ENCODE assay signal across 33 cellular contexts in genomic region chr2:120180066-120180465, GRCh38. TPM values are rescaled to one million over a fixed set of nuclear protein-coding genes. Genes with fewer than 3 reads are reported as not detected.
DNase-seq lines count a peak whose midpoint lies in the region; ATAC-seq and TF ChIP-seq lines count a peak whose summit lies in the region.
"Had no signal": no experiment of that assay in that cellular context is flagged by ENCODE, and none has a peak within 500 bp of the region (broad histone marks: within the 10 kb centered on the region; RNA-seq: fewer than 3 reads in every experiment).

No MANE protein-coding gene starts in this region.

- peaks cover 24 to 67% of the 10 kb centered on the region in 2 donors for H3K4me1 ChIP-seq in naive thymus-derived CD4-positive, alpha-beta T cell (ENCODE audit: control insufficient read depth in 2 of 2, insufficient read depth in 2 of 2, low read length in 2 of 2)
- H3K4me1 ChIP-seq: Caco-2, uterus had no signal

- no peak for ATAC-seq in natural killer cell
- no peak for ATAC-seq in natural killer cell treated with Interleukin-12 subunit alpha and Interleukin-12 subunit beta and Interleukin-15 and Interleukin-18, amount 100 ng/mL, for 72 hours
- no peak for ATAC-seq in naive thymus-derived CD4-positive, alpha-beta T cell
- no peak for ATAC-seq in HG03139 (IDR thresholded peaks at IDR 0.05; ENCODE audit: unreplicated experiment)
- ATAC-seq: activated CD8-positive, alpha-beta T cell treated with anti-CD3 and anti-CD28 coated beads, Interleukin-2, amount 10 ng/mL, durations not matched to agents 7 days and 5 days; gastrocnemius medialis; mucosa of descending colon; right cardiac atrium; Right ventricle myocardium inferior; SK-N-SH treated with all-trans-retinoic acid at 6 μM for 48 hours; stimulated activated naive CD8-positive, alpha-beta T cell treated with anti-CD3 and anti-CD28 coated beads, Interleukin-15, amount 100 ng/mL, for 72 hours had no signal

- H3K4me1 Mint-ChIP-seq in natural killer cell: peaks cover 45 to 61% of the 10 kb centered on the region in 2 donors
- peaks cover 36 to 52% of the 10 kb centered on the region in 2 donors for H3K4me1 Mint-ChIP-seq in natural killer cell treated with Interleukin-12 subunit alpha and Interleukin-12 subunit beta and Interleukin-15 and Interleukin-18, amount 100 ng/mL, for 72 hours (ENCODE audit: low read depth in 2 of 2)
- peaks cover 28 to 84% (median 73%) of the 10 kb centered on the region in 7 donors for H3K4me1 Mint-ChIP-seq in naive thymus-derived CD4-positive, alpha-beta T cell
- H3K4me1 Mint-ChIP-seq: neural crest cell had no signal

- H3K27ac ChIP-seq in naive thymus-derived CD4-positive, alpha-beta T cell (ENCODE audit: low read depth, low read length): no peak overlapping the region
- H3K27ac ChIP-seq: BLaER1, gastrocnemius medialis, PC-9, thoracic aorta, uterus had no signal

- H3K4me3 ChIP-seq in naive thymus-derived CD4-positive, alpha-beta T cell (ENCODE audit: low read length): no peak overlapping the region
- H3K4me3 ChIP-seq: BLaER1, gastrocnemius medialis, mucosa of descending colon, PC-9, smooth muscle cell, thoracic aorta, uterus had no signal

- no peak for DNase-seq in natural killer cell
- no peak for DNase-seq in natural killer cell treated with Interleukin-12 subunit alpha and Interleukin-12 subunit beta and Interleukin-15 and Interleukin-18, amount 100 ng/mL, for 72 hours (ENCODE audit: low spot score)
- DNase-seq in SK-N-DZ (ENCODE audit: low spot score): peak; percentile 33
- no peak for DNase-seq in naive thymus-derived CD4-positive, alpha-beta T cell
- no peak for DNase-seq in islet precursor cell
- no peak for DNase-seq in DMS 273 treated with DMSO at 0.1 percent for 48 hours (lab: John Stamatoyannopoulos, UW)
- DNase-seq: ACHN; activated CD4-positive, CD25-positive, alpha-beta regulatory T cell treated with anti-CD3 and anti-CD28 coated beads, Interleukin-2, amount 50 U/mL, for 72 hours; activated CD8-positive, alpha-beta T cell treated with anti-CD3 and anti-CD28 coated beads, Interleukin-2, amount 10 ng/mL, durations not matched to agents 7 days and 5 days; Caco-2; DMS79; gastrocnemius medialis; GDM1; HCEC 1CT; mucosa of descending colon; NCI-H1092; NCI-H187 treated with DMSO at 0.1 percent for 48 hours; NCI-H345; NCI-H69; PC-9; right cardiac atrium; stimulated activated CD4-positive, alpha-beta T cell treated with anti-CD3 and anti-CD28 coated beads, Interleukin-2, amount 100 ng/mL, for 24 hours; stimulated activated naive CD8-positive, alpha-beta T cell treated with anti-CD3 and anti-CD28 coated beads, Interleukin-15, amount 100 ng/mL, for 72 hours; uterus had no signal

- CTCF ChIA-PET in naive thymus-derived CD4-positive, alpha-beta T cell (lab: Charles Lee): no interaction called here

- H3K27ac Mint-ChIP-seq in natural killer cell: peak overlapping the region; percentile 9 to 63
- peak overlapping the region in 1 of 2 donors; percentile 34 for H3K27ac Mint-ChIP-seq in natural killer cell treated with Interleukin-12 subunit alpha and Interleukin-12 subunit beta and Interleukin-15 and Interleukin-18, amount 100 ng/mL, for 72 hours
- peak overlapping the region; percentile 24 to 97 (median 71) for H3K27ac Mint-ChIP-seq in naive thymus-derived CD4-positive, alpha-beta T cell
- H3K27ac Mint-ChIP-seq: activated CD8-positive, alpha-beta T cell treated with anti-CD3 and anti-CD28 coated beads, Interleukin-2, amount 10 ng/mL, durations not matched to agents 7 days and 5 days; T-helper 1 cell treated with Interleukin-12 subunit alpha and Interleukin-12 subunit beta and Interleukin-4 antibody, amounts not matched to agents 30 μg/mL and 1 μg/mL, for 36 hours had no signal

- peaks cover 2% of the 10 kb centered on the region for H3K36me3 Mint-ChIP-seq in natural killer cell
- peaks cover 7% of the 10 kb centered on the region for H3K36me3 Mint-ChIP-seq in natural killer cell treated with Interleukin-12 subunit alpha and Interleukin-12 subunit beta and Interleukin-15 and Interleukin-18, amount 100 ng/mL, for 72 hours
- H3K36me3 Mint-ChIP-seq in naive thymus-derived CD4-positive, alpha-beta T cell: peaks cover under 1 to 19% (median 9%) of the 10 kb centered on the region in 5 donors

- intact Hi-C loops in natural killer cell (cut with micrococcal nuclease): no loop called here
- intact Hi-C loops in naive thymus-derived CD4-positive, alpha-beta T cell (cut with micrococcal nuclease): no loop called here

- H3K27me3 ChIP-seq in naive thymus-derived CD4-positive, alpha-beta T cell (ENCODE audit: control insufficient read depth in 2 of 2, insufficient read depth in 2 of 2, low read length in 2 of 2): no peaks in the 10 kb centered on the region
- H3K27me3 ChIP-seq: BLaER1, gastrocnemius medialis, uterus had no signal

- POLR2A ChIA-PET in naive thymus-derived CD4-positive, alpha-beta T cell (lab: Charles Lee): interaction anchor here (0.8 to 1.4 kb wide), 2 partner anchors 44 to 51 kb away, joined by 4 read pairs; no protein-coding TSS in a partner anchor

- H3K27me3 Mint-ChIP-seq in natural killer cell (ENCODE audit: low read depth in 2 of 2): peaks cover under 1 to 2% of the 10 kb centered on the region in 2 donors
- H3K27me3 Mint-ChIP-seq in natural killer cell treated with Interleukin-12 subunit alpha and Interleukin-12 subunit beta and Interleukin-15 and Interleukin-18, amount 100 ng/mL, for 72 hours: peaks cover 0 to under 1% of the 10 kb centered on the region in 2 donors
- H3K27me3 Mint-ChIP-seq in naive thymus-derived CD4-positive, alpha-beta T cell: no peaks in the 10 kb centered on the region
- H3K27me3 Mint-ChIP-seq: activated naive CD4-positive, alpha-beta T cell treated with anti-CD3 and anti-CD28 coated beads, Interleukin-2, amount 50 U/mL, for 24 hours; stimulated activated naive CD8-positive, alpha-beta T cell treated with anti-CD3 and anti-CD28 coated beads, Interleukin-15, amount 100 ng/mL, for 72 hours had no signal

- no peaks in the 10 kb centered on the region for H3K9me3 Mint-ChIP-seq in natural killer cell
- H3K9me3 Mint-ChIP-seq in natural killer cell treated with Interleukin-12 subunit alpha and Interleukin-12 subunit beta and Interleukin-15 and Interleukin-18, amount 100 ng/mL, for 72 hours: peaks cover 2% of the 10 kb centered on the region
- H3K9me3 Mint-ChIP-seq in naive thymus-derived CD4-positive, alpha-beta T cell: peaks cover 0 to 4% (median 0%) of the 10 kb centered on the region in 11 donors
- H3K9me3 Mint-ChIP-seq: neural crest cell; stimulated activated naive CD8-positive, alpha-beta T cell treated with anti-CD3 and anti-CD28 coated beads, Interleukin-15, amount 100 ng/mL, for 72 hours; T-helper 1 cell treated with Interleukin-12 subunit alpha and Interleukin-12 subunit beta and Interleukin-4 antibody, amounts not matched to agents 30 μg/mL and 1 μg/mL, for 36 hours had no signal

- no peaks in the 10 kb centered on the region for H3K9me3 ChIP-seq in naive thymus-derived CD4-positive, alpha-beta T cell (ENCODE audit: control insufficient read depth in 2 of 3, low read length in 3 of 3)
- H3K9me3 ChIP-seq: BLaER1, Caco-2, gastrocnemius medialis, mucosa of descending colon, thoracic aorta, uterus had no signal

- no peaks in the 10 kb centered on the region for H3K36me3 ChIP-seq in naive thymus-derived CD4-positive, alpha-beta T cell (ENCODE audit: control insufficient read depth in 2 of 3, insufficient read depth in 3 of 3, low read length in 3 of 3)
- H3K36me3 ChIP-seq: BLaER1, gastrocnemius medialis, thoracic aorta, uterus had no signal

- no peak for TF ChIP-seq CTCF in natural killer cell (IDR thresholded peaks at IDR 0.05)

- no peak overlapping the region for H3K4me3 Mint-ChIP-seq in natural killer cell
- H3K4me3 Mint-ChIP-seq in natural killer cell treated with Interleukin-12 subunit alpha and Interleukin-12 subunit beta and Interleukin-15 and Interleukin-18, amount 100 ng/mL, for 72 hours: no peak overlapping the region
- H3K4me3 Mint-ChIP-seq in naive thymus-derived CD4-positive, alpha-beta T cell: peak overlapping the region in 5 of 10 donors; percentile 11 to 96 (median 35)
- H3K4me3 Mint-ChIP-seq: activated CD8-positive, alpha-beta T cell treated with anti-CD3 and anti-CD28 coated beads, Interleukin-2, amount 10 ng/mL, durations not matched to agents 7 days and 5 days; activated naive CD4-positive, alpha-beta T cell treated with anti-CD3 and anti-CD28 coated beads, Interleukin-2, amount 50 U/mL, for 24 hours; neural crest cell; stimulated activated naive CD8-positive, alpha-beta T cell treated with anti-CD3 and anti-CD28 coated beads, Interleukin-15, amount 100 ng/mL, for 72 hours; T-helper 1 cell treated with Interleukin-12 subunit alpha and Interleukin-12 subunit beta and Interleukin-4 antibody, amounts not matched to agents 30 μg/mL and 1 μg/mL, for 36 hours had no signal

RNA-seq across cellular contexts. Expression of gene TMEM185B, which starts 43.1 kb away (rescaled TPM):
- 10 to 100 TPM; 19.9 to 25.2 (median 19.9) TPM for total RNA-seq in natural killer cell
- 10 to 100 TPM; 27.9 to 33.0 TPM for total RNA-seq in natural killer cell treated with Interleukin-12 subunit alpha and Interleukin-12 subunit beta and Interleukin-15 and Interleukin-18, amount 100 ng/mL, for 72 hours
- 3.0 and 5.5 TPM in 2 replicates for polyA plus RNA-seq in SK-N-DZ (2014; cell fraction: cytosol; rRNA removed)
- polyA plus RNA-seq in SK-N-DZ (2014; cell fraction: nucleus; rRNA removed): 1.7 and 3.6 TPM in 2 replicates
- 10 to 100 TPM; 14.9 to 36.8 (median 19.5) TPM for total RNA-seq in naive thymus-derived CD4-positive, alpha-beta T cell
- polyA plus RNA-seq in naive thymus-derived CD4-positive, alpha-beta T cell: 10 to 100 TPM; 17.9 to 19.6 TPM
